15 cellular contexts compared by ENCODE assay signal in the genomic region with DNA sequence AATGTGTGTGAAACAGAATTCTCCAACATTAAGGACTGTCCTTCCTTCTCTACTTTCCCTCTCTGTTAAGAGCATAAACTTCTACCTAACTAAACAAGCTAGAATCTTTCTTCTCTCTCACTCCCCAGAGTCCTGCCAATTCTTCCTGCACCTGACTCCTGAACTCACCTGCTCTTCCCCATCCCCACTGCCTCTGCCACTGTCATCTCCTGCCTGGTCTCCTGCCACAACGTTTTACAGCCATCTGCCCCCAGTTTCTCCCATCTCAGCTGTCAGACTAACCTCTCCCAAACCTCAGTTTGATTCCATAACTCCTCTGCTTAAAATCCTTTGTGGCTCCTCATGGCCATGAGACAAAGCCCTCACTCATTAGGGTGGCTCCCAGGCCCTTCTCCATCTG.
A peak's percentile ranks its signal among the peaks of the same experiment; 100 is the strongest.
DNase-seq lines count a peak whose midpoint lies in the region; ATAC-seq and TF ChIP-seq lines count a peak whose summit lies in the region.
"Had no signal": no experiment of that assay in that cellular context is flagged by ENCODE, and none has a peak within 500 bp of the region (broad histone marks: within the 10 kb centered on the region; RNA-seq: fewer than 3 reads in every experiment).

No MANE protein-coding gene starts in this region.

- H3K4me1 Mint-ChIP-seq in brain: peaks cover 45% of the 10 kb centered on the region
- peaks cover 39 to 66% of the 10 kb centered on the region in 2 donors for H3K4me1 Mint-ChIP-seq in stimulated activated naive B cell treated with anti-CD40 and anti-IgM and Interleukin-4, amounts not matched to agents 10 μg/mL and 1 μg/mL and 100 μg/mL, for 72 hours
- H3K4me1 Mint-ChIP-seq: CD8-positive, alpha-beta memory T cell had no signal

- peak overlapping the region in 3 of 5 experiments; percentile 40 to 76 (median 63) for H3K27ac Mint-ChIP-seq in brain
- peak overlapping the region; percentile 15 for H3K27ac Mint-ChIP-seq in stimulated activated naive B cell treated with anti-CD40 and anti-IgM and Interleukin-4, amounts not matched to agents 10 μg/mL and 1 μg/mL and 100 μg/mL, for 72 hours
- H3K27ac Mint-ChIP-seq: GM23338 had no signal

- TF ChIP-seq CTCF in brain (conservative IDR thresholded peaks at IDR 0.05): no peak

- no peak for ATAC-seq in stimulated activated naive B cell treated with anti-CD40 and anti-IgM and Interleukin-4, amounts not matched to agents 10 μg/mL and 1 μg/mL and 100 μg/mL, for 72 hours (replicated peaks)
- ATAC-seq in HG02623 (IDR thresholded peaks at IDR 0.05; ENCODE audit: unreplicated experiment) (no peak), HG03097 (IDR thresholded peaks at IDR 0.05; ENCODE audit: low FRiP score, unreplicated experiment) (no peak)
- ATAC-seq: GM23338 had no signal

- no peaks in the 10 kb centered on the region for H3K9me3 Mint-ChIP-seq in brain
- H3K9me3 Mint-ChIP-seq in stimulated activated naive B cell treated with anti-CD40 and anti-IgM and Interleukin-4, amounts not matched to agents 10 μg/mL and 1 μg/mL and 100 μg/mL, for 72 hours: peaks cover 0 to 2% of the 10 kb centered on the region in 2 donors
- H3K9me3 Mint-ChIP-seq: CD8-positive, alpha-beta memory T cell; GM23338; IgD-negative memory B cell had no signal

- no peak overlapping the region for H3K4me3 Mint-ChIP-seq in brain
- no peak overlapping the region for H3K4me3 Mint-ChIP-seq in stimulated activated naive B cell treated with anti-CD40 and anti-IgM and Interleukin-4, amounts not matched to agents 10 μg/mL and 1 μg/mL and 100 μg/mL, for 72 hours
- H3K4me3 Mint-ChIP-seq: CD8-positive, alpha-beta memory T cell; GM23338; IgD-negative memory B cell had no signal

- H3K36me3 Mint-ChIP-seq in brain: no peaks in the 10 kb centered on the region
- H3K36me3 Mint-ChIP-seq in stimulated activated naive B cell treated with anti-CD40 and anti-IgM and Interleukin-4, amounts not matched to agents 10 μg/mL and 1 μg/mL and 100 μg/mL, for 72 hours: peaks cover 4% of the 10 kb centered on the region in 2 donors

- intact Hi-C loops in cardiac septum (cut with DNase I): no loop called here

- peaks cover 3% of the 10 kb centered on the region for H3K27me3 Mint-ChIP-seq in brain
- peaks cover 0 to 5% of the 10 kb centered on the region in 2 donors for H3K27me3 Mint-ChIP-seq in stimulated activated naive B cell treated with anti-CD40 and anti-IgM and Interleukin-4, amounts not matched to agents 10 μg/mL and 1 μg/mL and 100 μg/mL, for 72 hours
- H3K27me3 Mint-ChIP-seq: IgD-negative memory B cell had no signal

- DNase-seq in DMS 273 (lab: John Stamatoyannopoulos, UW; ENCODE audit: unreplicated experiment) (peak; percentile 20), DMS 273 treated with DMSO at 0.1 percent for 48 hours (lab: John Stamatoyannopoulos, UW) (no peak), myocyte (ENCODE audit: low read depth) (peak; percentile 57), cardiac septum (ENCODE audit: low spot score) (no peak)
- DNase-seq in stimulated activated naive B cell treated with anti-CD40 and anti-IgM and Interleukin-4, amounts not matched to agents 10 μg/mL and 1 μg/mL and 100 μg/mL, for 72 hours: no peak
- DNase-seq: AML-193; Caco-2; CD8-positive, alpha-beta memory T cell; DMS79; H7 had no signal

Comparison
In these comparisons a context has a peak if more than half of its experiments do, and no peak if none do; other contexts are left out.
1. DNase-seq: peak in DMS 273 (single experiment) and myocyte (single experiment); none in DMS 273 treated with DMSO at 0.1 percent for 48 hours (single experiment), stimulated activated naive B cell treated with anti-CD40 and anti-IgM and Interleukin-4, amounts not matched to agents 10 μg/mL and 1 μg/mL and 100 μg/mL, for 72 hours (single experiment) and cardiac septum (single experiment).